In the genomic region with DNA sequence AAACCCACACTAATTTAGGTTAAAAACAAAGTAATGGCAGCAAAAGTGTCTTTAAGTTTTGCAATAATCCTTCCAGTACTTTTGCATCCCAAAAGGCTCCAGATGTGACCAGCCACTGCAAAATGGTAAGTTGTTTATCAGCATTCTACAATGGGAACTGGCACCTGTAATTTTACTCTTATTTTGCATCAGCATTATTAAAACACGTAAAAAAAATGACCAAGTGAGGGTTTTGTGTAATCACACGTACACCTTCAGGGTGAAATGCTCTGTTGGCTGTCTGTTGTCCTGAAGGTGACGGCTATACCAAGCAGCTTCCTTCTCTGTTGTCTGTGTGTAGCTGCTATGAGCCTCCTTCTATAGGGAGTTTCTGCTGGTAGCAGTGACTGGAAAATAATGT, we compare ENCODE assay signal across 8 cellular contexts. TPM values are rescaled to one million over a fixed set of nuclear protein-coding genes. Genes with fewer than 3 reads are reported as not detected.
DNase-seq lines count a peak whose midpoint lies in the region; ATAC-seq and TF ChIP-seq lines count a peak whose summit lies in the region.

No MANE protein-coding gene starts in this region.

- H3K9me3 Mint-ChIP-seq in endodermal cell, result no peaks in the 10 kb centered on the region

- H3K27ac ChIP-seq in endodermal cell (ENCODE audit: low read depth, low read length), result peak overlapping the region; percentile 81
- no peak overlapping the region for H3K27ac ChIP-seq in muscle layer of duodenum (ENCODE audit: low read length)

- WGBS in endodermal cell (ENCODE audit: insufficient coverage in 1 of 2, insufficient read length in 1 of 2), 2 experiments, result 47 to 80% methylated on average over 2 to 3 of the region's 3 CpGs

- ATAC-seq in GM21786 (IDR thresholded peaks at IDR 0.05; ENCODE audit: unreplicated experiment) (no peak), HG03469 (IDR thresholded peaks at IDR 0.05; ENCODE audit: unreplicated experiment) (no peak)

- H3K4me1 ChIP-seq in endodermal cell (ENCODE audit: control insufficient read depth, insufficient read depth, low read length) (no peaks in the 10 kb centered on the region), muscle layer of duodenum (ENCODE audit: control insufficient read depth in 1 of 2, insufficient read depth in 2 of 2, low read length in 2 of 2) (peaks cover 7 to 15% of the 10 kb centered on the region in 2 donors)

- no peak overlapping the region for H3K9ac ChIP-seq in endodermal cell (ENCODE audit: extremely low read depth, low read length, poor library complexity, severe bottlenecking)

- H3K4me3 ChIP-seq in endodermal cell (ENCODE audit: low read length) (no peak overlapping the region), muscle layer of duodenum (ENCODE audit: low read depth in 1 of 2, low read length in 2 of 2) (peak overlapping the region; percentile 15 to 18)

- H3K36me3 ChIP-seq in endodermal cell (ENCODE audit: control insufficient read depth, insufficient read depth, low read length), result no peaks in the 10 kb centered on the region
- no peaks in the 10 kb centered on the region for H3K36me3 ChIP-seq in muscle layer of duodenum (ENCODE audit: control insufficient read depth in 1 of 2, insufficient read depth in 2 of 2, low read length in 2 of 2)

- H3K9me3 ChIP-seq in endodermal cell (ENCODE audit: control insufficient read depth, low read length) (no peaks in the 10 kb centered on the region), muscle layer of duodenum (ENCODE audit: control insufficient read depth in 1 of 2, low read length in 2 of 2) (no peaks in the 10 kb centered on the region)

- H3K36me3 Mint-ChIP-seq in endodermal cell (ENCODE audit: low read depth), result no peaks in the 10 kb centered on the region

- H3K4me3 Mint-ChIP-seq in endodermal cell, result no peak overlapping the region

- H3K27ac Mint-ChIP-seq in endodermal cell, result peak overlapping the region; percentile 62

- DNase-seq in AG09319 (ENCODE audit: extremely low read depth, low read depth) (peak; percentile 42), NAMALWA (ENCODE audit: low spot score) (peak; percentile 9), endodermal cell (peak; percentile 81), cortex of kidney (lab: John Stamatoyannopoulos, UW) (no peak), middle frontal gyrus (ENCODE audit: extremely low spot score, low spot score) (no peak)

- no peak for TF ChIP-seq CTCF in AG09319 (IDR thresholded peaks at IDR 0.05; ENCODE audit: low read depth, low read length)
- TF ChIP-seq CTCF in endodermal cell (conservative IDR thresholded peaks at IDR 0.05), result no peak

- no peaks in the 10 kb centered on the region for H3K27me3 ChIP-seq in endodermal cell (ENCODE audit: control insufficient read depth, insufficient read depth, low read length, poor library complexity, severe bottlenecking)
- H3K27me3 ChIP-seq in muscle layer of duodenum (ENCODE audit: low read depth, low read length), result no peaks in the 10 kb centered on the region

- H3K27me3 Mint-ChIP-seq in endodermal cell (ENCODE audit: insufficient read depth), result no peaks in the 10 kb centered on the region

- H3K4me1 Mint-ChIP-seq in endodermal cell, result peaks cover 14% of the 10 kb centered on the region

RNA-seq across cellular contexts. Expression of a gene that starts 36.9 kb away (rescaled TPM):
- total RNA-seq in endodermal cell, result 10 to 100 TPM; 27.5 to 30.2 TPM
- polyA plus RNA-seq in endodermal cell (2013, experiment 1 of 2), result 116 TPM
- polyA plus RNA-seq in endodermal cell (2013, experiment 2 of 2), result 98.4 TPM

Comparison
In these comparisons a context has a peak if more than half of its experiments do, and no peak if none do; other contexts are left out.
1. DNase-seq: peak in AG09319 (single experiment), NAMALWA (single experiment) and endodermal cell (single experiment); none in cortex of kidney (single experiment) and middle frontal gyrus (single experiment).